In the genomic region with DNA sequence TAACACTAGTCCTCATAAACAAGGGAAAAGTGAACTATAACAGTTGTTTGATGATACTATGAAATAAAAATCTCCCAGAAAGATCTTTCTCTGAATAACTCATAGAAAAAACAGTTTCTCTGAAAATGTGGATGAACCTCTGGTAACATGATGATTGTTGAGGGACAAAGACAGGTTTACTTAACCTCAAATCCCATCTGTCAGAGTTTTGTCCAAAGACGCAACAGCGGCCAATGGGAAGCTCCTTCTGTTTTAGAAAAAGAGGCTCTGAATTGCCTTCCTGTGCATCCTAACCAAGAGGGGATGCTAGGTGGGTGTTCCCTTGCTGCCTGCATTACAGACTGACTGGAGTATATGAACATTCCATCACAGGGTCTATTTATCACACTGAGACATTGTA, we compare ENCODE assay signal across 25 cellular contexts. TPM values are rescaled to one million over a fixed set of nuclear protein-coding genes. Genes with fewer than 3 reads are reported as not detected.
DNase-seq lines count a peak whose midpoint lies in the region; ATAC-seq and TF ChIP-seq lines count a peak whose summit lies in the region.
"Had no signal": no experiment of that assay in that cellular context is flagged by ENCODE, and none has a peak within 500 bp of the region (broad histone marks: within the 10 kb centered on the region; RNA-seq: fewer than 3 reads in every experiment).

No MANE protein-coding gene starts in this region.

- peak overlapping the region; percentile 43 for H2AFZ ChIP-seq in ACC112 (ENCODE audit: low read length, unreplicated experiment)
- no peak overlapping the region for H2AFZ ChIP-seq in fibroblast of lung (ENCODE audit: low read length)

- no peaks in the 10 kb centered on the region for H3K36me3 Mint-ChIP-seq in osteocyte (ENCODE audit: unreplicated experiment)
- no peaks in the 10 kb centered on the region for H3K36me3 Mint-ChIP-seq in activated naive CD4-positive, alpha-beta T cell treated with anti-CD3 and anti-CD28 coated beads for 36 hours (ENCODE audit: low read depth)
- H3K36me3 Mint-ChIP-seq: CD8-positive, alpha-beta memory T cell; mesothelial cell of epicardium; naive thymus-derived CD8-positive, alpha-beta T cell; WTC11 had no signal

- H3K27me3 Mint-ChIP-seq in osteocyte (ENCODE audit: unreplicated experiment): no peaks in the 10 kb centered on the region
- H3K27me3 Mint-ChIP-seq in activated naive CD4-positive, alpha-beta T cell treated with anti-CD3 and anti-CD28 coated beads for 36 hours (ENCODE audit: low read depth): peaks cover 9% of the 10 kb centered on the region

- no peak overlapping the region for H3K9ac ChIP-seq in fibroblast of lung (ENCODE audit: insufficient read depth, low read length)

- ATAC-seq in RWPE2 (ENCODE audit: low read depth) (no peak), GM21447 (IDR thresholded peaks at IDR 0.05; ENCODE audit: unreplicated experiment) (no peak)
- ATAC-seq: activated naive CD4-positive, alpha-beta T cell treated with anti-CD3 and anti-CD28 coated beads, Interleukin-2, amount 50 U/mL, for 72 hours; naive thymus-derived CD8-positive, alpha-beta T cell; pancreas; stimulated activated naive CD8-positive, alpha-beta T cell treated with anti-CD3 and anti-CD28 coated beads, Interleukin-15, Interleukin-2, amounts not matched to agents 100 U/mL and 50 U/mL, for 24 hours; WTC11 had no signal

- intact Hi-C loops in activated naive CD4-positive, alpha-beta T cell treated with anti-CD3 and anti-CD28 coated beads for 36 hours (cut with micrococcal nuclease): loop anchor here (1.0 kb wide), 1 partner anchor 9 kb away; a partner anchor contains a TSS

- H3K4me3 Mint-ChIP-seq in osteocyte (ENCODE audit: unreplicated experiment): no peak overlapping the region
- no peak overlapping the region for H3K4me3 Mint-ChIP-seq in activated naive CD4-positive, alpha-beta T cell treated with anti-CD3 and anti-CD28 coated beads for 36 hours
- H3K4me3 Mint-ChIP-seq: CD8-positive, alpha-beta memory T cell; central memory CD8-positive, alpha-beta T cell; mesothelial cell of epicardium; naive thymus-derived CD8-positive, alpha-beta T cell; WTC11 had no signal

- DNase-seq in RWPE2 (ENCODE audit: low spot score) (no peak), fibroblast of lung (ENCODE audit: low read depth in 2 of 2) (no peak), osteocyte (ENCODE audit: extremely low spot score, unreplicated experiment) (no peak), HT-29 (ENCODE audit: low spot score) (no peak), kidney tubule cell (ENCODE audit: low spot score) (no peak)
- no peak for DNase-seq in activated naive CD4-positive, alpha-beta T cell treated with anti-CD3 and anti-CD28 coated beads for 36 hours
- DNase-seq: CD8-positive, alpha-beta memory T cell; GDM1; heart right ventricle; left cardiac atrium; naive thymus-derived CD8-positive, alpha-beta T cell; NCI-H187; NCI-H2171 treated with DMSO at 0.1 percent for 48 hours; NCI-H526 treated with DMSO at 0.1 percent for 48 hours; pancreas; stimulated activated CD4-positive, alpha-beta T cell treated with anti-CD3 and anti-CD28 coated beads, Interleukin-12 subunit alpha, Interleukin-12 subunit beta, amount 100 ng/mL, for 4 hours; stimulated activated naive CD8-positive, alpha-beta T cell treated with anti-CD3 and anti-CD28 coated beads, Interleukin-15, Interleukin-2, amounts not matched to agents 100 U/mL and 50 U/mL, for 24 hours had no signal

- H3K36me3 ChIP-seq in ACC112 (ENCODE audit: insufficient read depth, low read length): no peaks in the 10 kb centered on the region
- no peaks in the 10 kb centered on the region for H3K36me3 ChIP-seq in RWPE2 (ENCODE audit: low read depth)
- H3K36me3 ChIP-seq in fibroblast of lung (ENCODE audit: control insufficient read depth, insufficient read depth, low read length): no peaks in the 10 kb centered on the region
- H3K36me3 ChIP-seq: ascending aorta, heart right ventricle, pancreas, thoracic aorta had no signal

- H3K4me3 ChIP-seq in ACC112 (ENCODE audit: low read depth, low read length) (peak overlapping the region; percentile 56; the same call in 1 of the 2 replicates), RWPE2 (ENCODE audit: severe bottlenecking) (no peak overlapping the region), fibroblast of lung (replicated peaks in 1 of 4; ENCODE audit: control extremely low read depth in 1 of 4, insufficient read depth in 1 of 4, low read depth in 3 of 4, low read length in 4 of 4) (no peak overlapping the region)
- H3K4me3 ChIP-seq: ascending aorta, heart right ventricle, pancreas, thoracic aorta had no signal

- TF ChIP-seq CTCF in RWPE2 (IDR thresholded peaks at IDR 0.05; ENCODE audit: poor library complexity, severe bottlenecking): no peak
- no peak for TF ChIP-seq CTCF in fibroblast of lung (conservative IDR thresholded peaks at IDR 0.05 in 1 of 2, IDR thresholded peaks at IDR 0.05 in 1 of 2; ENCODE audit: low read depth in 1 of 2, low read length in 2 of 2)
- TF ChIP-seq CTCF in osteocyte (IDR thresholded peaks at IDR 0.05): no peak

- peaks cover 33% of the 10 kb centered on the region for H3K4me1 ChIP-seq in ACC112 (ENCODE audit: control insufficient read depth, insufficient read depth, low read length, unreplicated experiment)
- H3K4me1 ChIP-seq in RWPE2 (ENCODE audit: insufficient read depth, poor library complexity, severe bottlenecking): peaks cover 34% of the 10 kb centered on the region
- peaks cover 18% of the 10 kb centered on the region for H3K4me1 ChIP-seq in fibroblast of lung (ENCODE audit: control insufficient read depth, extremely low read depth, insufficient read depth, low read length)
- H3K4me1 ChIP-seq: pancreas had no signal

- no peaks in the 10 kb centered on the region for H3K27me3 ChIP-seq in ACC112 (ENCODE audit: insufficient read depth, low read length)
- no peaks in the 10 kb centered on the region for H3K27me3 ChIP-seq in RWPE2 (ENCODE audit: insufficient read depth, poor library complexity, severe bottlenecking)
- no peaks in the 10 kb centered on the region for H3K27me3 ChIP-seq in fibroblast of lung (ENCODE audit: control insufficient read depth, insufficient read depth, low read length)
- H3K27me3 ChIP-seq: ascending aorta, heart right ventricle, pancreas had no signal

- CTCF ChIA-PET in activated naive CD4-positive, alpha-beta T cell treated with anti-CD3 and anti-CD28 coated beads for 36 hours (lab: Charles Lee): no interaction called here

- peak overlapping the region; percentile 49 for H3K4me2 ChIP-seq in fibroblast of lung (ENCODE audit: extremely low read depth, insufficient read depth, low read length)

- H3K9me3 Mint-ChIP-seq in osteocyte (ENCODE audit: unreplicated experiment): no peaks in the 10 kb centered on the region
- no peaks in the 10 kb centered on the region for H3K9me3 Mint-ChIP-seq in activated naive CD4-positive, alpha-beta T cell treated with anti-CD3 and anti-CD28 coated beads for 36 hours
- H3K9me3 Mint-ChIP-seq: activated naive CD4-positive, alpha-beta T cell treated with anti-CD3 and anti-CD28 coated beads, Interleukin-2, amount 50 U/mL, for 72 hours; CD8-positive, alpha-beta memory T cell; central memory CD8-positive, alpha-beta T cell; mesothelial cell of epicardium had no signal

- peaks cover 3% of the 10 kb centered on the region for H3K9me3 ChIP-seq in RWPE2 (ENCODE audit: severe bottlenecking)
- no peaks in the 10 kb centered on the region for H3K9me3 ChIP-seq in fibroblast of lung (ENCODE audit: control insufficient read depth, insufficient read depth, low read depth, low read length)
- H3K9me3 ChIP-seq: ascending aorta, heart right ventricle, pancreas, thoracic aorta had no signal

- H3K79me2 ChIP-seq in ACC112 (ENCODE audit: control insufficient read depth, insufficient read depth, low read length, unreplicated experiment) (no peaks in the 10 kb centered on the region), fibroblast of lung (ENCODE audit: control insufficient read depth, insufficient read depth, low read length) (no peaks in the 10 kb centered on the region)

- H4K20me1 ChIP-seq in fibroblast of lung (ENCODE audit: control insufficient read depth, extremely low read depth, insufficient read depth, low read length): no peaks in the 10 kb centered on the region

- H3K27ac Mint-ChIP-seq in osteocyte (ENCODE audit: unreplicated experiment): peak overlapping the region; percentile 83
- H3K27ac Mint-ChIP-seq in activated naive CD4-positive, alpha-beta T cell treated with anti-CD3 and anti-CD28 coated beads for 36 hours: no peak overlapping the region
- H3K27ac Mint-ChIP-seq: activated naive CD4-positive, alpha-beta T cell treated with anti-CD3 and anti-CD28 coated beads, Interleukin-2, amount 50 U/mL, for 72 hours; CD8-positive, alpha-beta memory T cell; naive thymus-derived CD8-positive, alpha-beta T cell; WTC11 had no signal

- H3K4me1 Mint-ChIP-seq in osteocyte (ENCODE audit: unreplicated experiment): peaks cover 33% of the 10 kb centered on the region
- H3K4me1 Mint-ChIP-seq in activated naive CD4-positive, alpha-beta T cell treated with anti-CD3 and anti-CD28 coated beads for 36 hours (ENCODE audit: low read depth): peaks cover 25% of the 10 kb centered on the region

- peak overlapping the region; percentile 86 for H3K27ac ChIP-seq in ACC112 (ENCODE audit: low read depth, low read length)
- H3K27ac ChIP-seq in RWPE2 (ENCODE audit: poor library complexity, severe bottlenecking): peak overlapping the region; percentile 83
- H3K27ac ChIP-seq in fibroblast of lung (ENCODE audit: insufficient read depth, low read length): peak overlapping the region; percentile 97
- H3K27ac ChIP-seq: pancreas, thoracic aorta had no signal

RNA-seq across cellular contexts. Expression of a gene that starts 8.9 kb away (rescaled TPM):
- total RNA-seq in fibroblast of lung: 168 and 197 TPM in 2 replicates
- 211 and 215 TPM in 2 replicates for polyA plus RNA-seq in fibroblast of lung
- polyA plus RNA-seq in fibroblast of lung (2012): 108 and 112 TPM in 2 replicates
- 22.5 and 37.1 TPM in 2 replicates for polyA minus RNA-seq in fibroblast of lung (ENCODE audit: low replicate concordance)
- 52.3 and 56.9 TPM in 2 replicates for total RNA-seq in osteocyte
- total RNA-seq in HT-29 (2014; rRNA removed; shearing (Covaris generic)): 0.64 and 1.2 TPM in 2 replicates
- total RNA-seq in activated naive CD4-positive, alpha-beta T cell treated with anti-CD3 and anti-CD28 coated beads for 36 hours: 10 to 100 TPM; 19.5 to 19.7 TPM
